Comparison of ENCODE assay signal across 26 cellular contexts in the genomic region with DNA sequence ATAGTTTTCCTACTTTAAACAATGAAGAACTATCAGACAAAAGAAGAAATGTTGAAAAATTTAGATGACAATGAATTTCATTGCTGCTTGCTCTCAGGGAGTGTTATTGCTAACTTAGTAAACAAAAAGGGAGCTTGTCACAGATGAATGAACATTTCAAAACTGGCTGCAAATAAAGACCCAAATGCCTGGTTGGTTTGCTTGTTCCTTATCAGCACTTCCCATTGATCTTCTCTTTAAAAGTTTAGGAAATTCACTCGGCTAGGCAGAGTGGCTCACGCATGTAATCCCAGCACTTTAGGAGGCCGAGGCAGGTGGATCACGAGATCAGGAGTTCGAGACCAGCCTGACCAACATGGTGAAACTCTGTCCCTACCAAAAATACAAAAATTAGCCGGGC.
DNase-seq lines count a peak whose midpoint lies in the region; ATAC-seq, FAIRE-seq and TF ChIP-seq lines count a peak whose summit lies in the region.
"Had no signal": no experiment of that assay in that cellular context is flagged by ENCODE, and none has a peak within 500 bp of the region (broad histone marks: within the 10 kb centered on the region; RNA-seq: fewer than 3 reads in every experiment).

No MANE protein-coding gene starts in this region.

- no peak for TF ChIP-seq POLR2A in HepG2 (IDR thresholded peaks at IDR 0.05; ENCODE audit: insufficient read depth in 1 of 2, low read depth in 2 of 2, low read length in 2 of 2)

- intact Hi-C loops in HepG2 (cut with micrococcal nuclease; ENCODE audit: unreplicated experiment) = no loop called here
- intact Hi-C loops in naive thymus-derived CD4-positive, alpha-beta T cell (cut with micrococcal nuclease) = no loop called here

- H3K4me3 Mint-ChIP-seq in progenitor cell of endocrine pancreas (ENCODE audit: low read depth) = no peak overlapping the region
- no peak overlapping the region for H3K4me3 Mint-ChIP-seq in naive thymus-derived CD4-positive, alpha-beta T cell
- no peak overlapping the region for H3K4me3 Mint-ChIP-seq in stimulated activated memory B cell treated with anti-CD40 and anti-IgM and Interleukin-4, amounts not matched to agents 10 μg/mL and 1 μg/mL and 100 μg/mL, for 72 hours
- H3K4me3 Mint-ChIP-seq: CD4-positive, CD25-positive, alpha-beta regulatory T cell had no signal

- no peaks in the 10 kb centered on the region; the same call in 1 of the 2 replicates for H4K20me1 ChIP-seq in HepG2 (ENCODE audit: insufficient read depth, low read length)
- H4K20me1 ChIP-seq: BLaER1 had no signal

- peaks cover 12% of the 10 kb centered on the region for H3K27me3 ChIP-seq in HUES48 (ENCODE audit: control insufficient read depth, insufficient read depth, low read length)
- no peaks in the 10 kb centered on the region for H3K27me3 ChIP-seq in HepG2 (ENCODE audit: control insufficient read depth in 1 of 2, insufficient read depth in 2 of 2, low read length in 2 of 2)
- H3K27me3 ChIP-seq in naive thymus-derived CD4-positive, alpha-beta T cell (ENCODE audit: control insufficient read depth in 2 of 2, insufficient read depth in 2 of 2, low read length in 2 of 2) = no peaks in the 10 kb centered on the region
- H3K27me3 ChIP-seq: BLaER1 had no signal

- TF ChIP-seq RAD21 in HepG2 (CRISPR knock-in tag; IDR thresholded peaks at IDR 0.05) = no peak

- H3K36me3 ChIP-seq in HUES48 (ENCODE audit: control insufficient read depth, insufficient read depth, low read length) (peaks cover 6% of the 10 kb centered on the region; the same call in 1 of the 2 replicates), HepG2 (replicated peaks in 1 of 2; ENCODE audit: control insufficient read depth in 1 of 2, insufficient read depth in 2 of 2, low read length in 2 of 2) (peaks cover 17 to 74% of the 10 kb centered on the region in 2 experiments)
- no peaks in the 10 kb centered on the region for H3K36me3 ChIP-seq in naive thymus-derived CD4-positive, alpha-beta T cell (ENCODE audit: control insufficient read depth in 2 of 3, insufficient read depth in 3 of 3, low read length in 3 of 3)
- H3K36me3 ChIP-seq: SJCRH30 had no signal

- DNase-seq in caudate nucleus (lab: John Stamatoyannopoulos, UW) (no peak), HepG2 (ENCODE audit: low spot score) (peak; percentile 5), progenitor cell of endocrine pancreas (ENCODE audit: low spot score, unreplicated experiment) (no peak), NCI-H510A (lab: John Stamatoyannopoulos, UW) (no peak), GM03348 (ENCODE audit: low spot score) (no peak)
- no peak for DNase-seq in naive thymus-derived CD4-positive, alpha-beta T cell
- DNase-seq: CD4-positive, CD25-positive, alpha-beta regulatory T cell; COR-L47; DMS53; GM23248; HCEC 1CT; Karpas-422; NCI-H1092 treated with DMSO at 0.1 percent for 48 hours; NCI-H1436; NCI-H187; NCI-H2107; NCI-H526; NCI-H82; SJCRH30 had no signal

- CTCF ChIA-PET in HepG2 (lab: Yijun Ruan, JAX; ENCODE audit: low intra/inter-chr PET ratio, low total read pairs) = no interaction called here
- CTCF ChIA-PET in naive thymus-derived CD4-positive, alpha-beta T cell (lab: Charles Lee) = no interaction called here

- no peaks in the 10 kb centered on the region for H3K27me3 Mint-ChIP-seq in progenitor cell of endocrine pancreas
- peaks cover 0 to 15% (median 5%) of the 10 kb centered on the region in 5 donors for H3K27me3 Mint-ChIP-seq in naive thymus-derived CD4-positive, alpha-beta T cell
- no peaks in the 10 kb centered on the region for H3K27me3 Mint-ChIP-seq in stimulated activated memory B cell treated with anti-CD40 and anti-IgM and Interleukin-4, amounts not matched to agents 10 μg/mL and 1 μg/mL and 100 μg/mL, for 72 hours

- no peak for TF ChIP-seq CTCF in HepG2 (CRISPR knock-in tag; IDR thresholded peaks at IDR 0.05)
- no peak for TF ChIP-seq CTCF in progenitor cell of endocrine pancreas (IDR thresholded peaks at IDR 0.05; ENCODE audit: unreplicated experiment)

- TF ChIP-seq EP300 in HepG2 (IDR thresholded peaks at IDR 0.05; ENCODE audit: low read depth in 2 of 2, low read length in 2 of 2) (no peak), HepG2 (CRISPR knock-in tag; IDR thresholded peaks at IDR 0.05; ENCODE audit: borderline replicate concordance) (no peak)

- H3K36me3 Mint-ChIP-seq in progenitor cell of endocrine pancreas (ENCODE audit: insufficient read depth) = no peaks in the 10 kb centered on the region
- H3K36me3 Mint-ChIP-seq in naive thymus-derived CD4-positive, alpha-beta T cell = no peaks in the 10 kb centered on the region
- no peaks in the 10 kb centered on the region for H3K36me3 Mint-ChIP-seq in stimulated activated memory B cell treated with anti-CD40 and anti-IgM and Interleukin-4, amounts not matched to agents 10 μg/mL and 1 μg/mL and 100 μg/mL, for 72 hours
- H3K36me3 Mint-ChIP-seq: CD4-positive, CD25-positive, alpha-beta regulatory T cell had no signal

- FAIRE-seq in HepG2 (lab: Jason Lieb, UNC) = no peak
- FAIRE-seq: A204.1 had no signal

- H3K9me3 Mint-ChIP-seq in progenitor cell of endocrine pancreas (ENCODE audit: low read depth) = no peaks in the 10 kb centered on the region
- H3K9me3 Mint-ChIP-seq in naive thymus-derived CD4-positive, alpha-beta T cell = no peaks in the 10 kb centered on the region
- H3K9me3 Mint-ChIP-seq in stimulated activated memory B cell treated with anti-CD40 and anti-IgM and Interleukin-4, amounts not matched to agents 10 μg/mL and 1 μg/mL and 100 μg/mL, for 72 hours = no peaks in the 10 kb centered on the region

- ATAC-seq in HepG2 = no peak
- ATAC-seq in naive thymus-derived CD4-positive, alpha-beta T cell = no peak
- no peak for ATAC-seq in stimulated activated memory B cell treated with anti-CD40 and anti-IgM and Interleukin-4, amounts not matched to agents 10 μg/mL and 1 μg/mL and 100 μg/mL, for 72 hours
- ATAC-seq: Right ventricle myocardium inferior, SK-N-SH treated with all-trans-retinoic acid at 6 μM for 48 hours had no signal

- H3K4me1 ChIP-seq in HUES48 (ENCODE audit: control insufficient read depth, insufficient read depth, low read length) (peaks cover 47% of the 10 kb centered on the region), HepG2 (ENCODE audit: insufficient read depth, low read length) (no peaks in the 10 kb centered on the region)
- H3K4me1 ChIP-seq in naive thymus-derived CD4-positive, alpha-beta T cell (ENCODE audit: control insufficient read depth in 2 of 2, insufficient read depth in 2 of 2, low read length in 2 of 2) = no peaks in the 10 kb centered on the region
- H3K4me1 ChIP-seq: BLaER1, SJCRH30 had no signal

- 87% methylated on average over 6 of the region's 6 CpGs for WGBS in HepG2 (ENCODE audit: low lambda C conversion rate)

- POLR2A ChIA-PET in HepG2 (lab: Yijun Ruan, JAX) = no interaction called here
- POLR2A ChIA-PET in naive thymus-derived CD4-positive, alpha-beta T cell (lab: Charles Lee) = no interaction called here

- BruUV-seq in HepG2 (replicated peaks; lab: Mats Ljungman, UMichigan) = no TSS peak

- H3K9me3 ChIP-seq in HUES48 (ENCODE audit: control insufficient read depth, insufficient read depth, low read length) (no peaks in the 10 kb centered on the region), HepG2 (ENCODE audit: low read length) (no peaks in the 10 kb centered on the region)
- H3K9me3 ChIP-seq in naive thymus-derived CD4-positive, alpha-beta T cell (ENCODE audit: control insufficient read depth in 2 of 3, low read length in 3 of 3) = no peaks in the 10 kb centered on the region
- H3K9me3 ChIP-seq: BLaER1, SJCRH30 had no signal

- no peak overlapping the region for H3K9ac ChIP-seq in HUES48 (ENCODE audit: low read depth, low read length)
- no peak overlapping the region for H3K9ac ChIP-seq in HepG2 (ENCODE audit: insufficient read depth, low read depth, low read length)
- H3K9ac ChIP-seq: BLaER1, GM23248 had no signal

- no peak overlapping the region for H3K4me2 ChIP-seq in HepG2 (ENCODE audit: low read depth, low read length)
- H3K4me2 ChIP-seq: BLaER1, PC-9 had no signal

- no peaks in the 10 kb centered on the region for H3K79me2 ChIP-seq in HepG2 (ENCODE audit: insufficient read depth, low read length)

- H3K4me1 Mint-ChIP-seq in progenitor cell of endocrine pancreas (ENCODE audit: low read depth) = peaks cover 40% of the 10 kb centered on the region
- H3K4me1 Mint-ChIP-seq in naive thymus-derived CD4-positive, alpha-beta T cell = no peaks in the 10 kb centered on the region
- no peaks in the 10 kb centered on the region for H3K4me1 Mint-ChIP-seq in stimulated activated memory B cell treated with anti-CD40 and anti-IgM and Interleukin-4, amounts not matched to agents 10 μg/mL and 1 μg/mL and 100 μg/mL, for 72 hours
- H3K4me1 Mint-ChIP-seq: CD4-positive, CD25-positive, alpha-beta regulatory T cell had no signal

- H3K27ac ChIP-seq in HUES48 (ENCODE audit: low read depth, low read length) = peak overlapping the region; percentile 18
- H3K27ac ChIP-seq in caudate nucleus (ENCODE audit: low read depth, low read length) = peak overlapping the region; percentile 61
- H3K27ac ChIP-seq in HepG2 (ENCODE audit: extremely low read length, insufficient read depth, low read length) = no peak overlapping the region
- no peak overlapping the region for H3K27ac ChIP-seq in naive thymus-derived CD4-positive, alpha-beta T cell (ENCODE audit: low read depth, low read length)
- H3K27ac ChIP-seq: BLaER1, GM23248, PC-9, SJCRH30 had no signal

- H2AFZ ChIP-seq in HepG2 (ENCODE audit: low read length) = no peak overlapping the region
- H2AFZ ChIP-seq: GM23248, PC-9 had no signal

- H3K4me3 ChIP-seq in HUES48 (ENCODE audit: low read depth, low read length) = no peak overlapping the region
- no peak overlapping the region for H3K4me3 ChIP-seq in HepG2 (replicated peaks in 1 of 3; ENCODE audit: insufficient read depth in 1 of 3, low read depth in 2 of 3, low read length in 3 of 3)
- H3K4me3 ChIP-seq in naive thymus-derived CD4-positive, alpha-beta T cell (ENCODE audit: low read length) = no peak overlapping the region
- H3K4me3 ChIP-seq: BLaER1, GM23248, PC-9, SJCRH30 had no signal

- in situ Hi-C loops in HepG2 (cut with HindIII; ENCODE audit: extremely low pct_ligation_motif_present, low pct_unique_long_range_greater_than_20kb) = no loop called here

- H3K27ac Mint-ChIP-seq in progenitor cell of endocrine pancreas = peak overlapping the region; percentile 73
- H3K27ac Mint-ChIP-seq in naive thymus-derived CD4-positive, alpha-beta T cell = no peak overlapping the region
- H3K27ac Mint-ChIP-seq in stimulated activated memory B cell treated with anti-CD40 and anti-IgM and Interleukin-4, amounts not matched to agents 10 μg/mL and 1 μg/mL and 100 μg/mL, for 72 hours = no peak overlapping the region
- H3K27ac Mint-ChIP-seq: CD4-positive, CD25-positive, alpha-beta regulatory T cell had no signal

TF ChIP-seq in HepG2, 621 proteins besides CTCF, POLR2A, EP300 and RAD21 (continues in another document):
- TF ChIP-seq NCOA5 (CRISPR knock-in tag; IDR thresholded peaks at IDR 0.05) = no peak

Comparison
In these comparisons a context has a peak if more than half of its experiments do, and no peak if none do; other contexts are left out.
1. H3K27ac ChIP-seq: peak in HUES48 (single experiment) and caudate nucleus (single experiment); none in HepG2 (single experiment) and naive thymus-derived CD4-positive, alpha-beta T cell (single experiment).